10 cellular contexts compared by ENCODE assay signal in genomic region chr19:1263198-1263597, GRCh38. TPM values are rescaled to one million over a fixed set of nuclear protein-coding genes. Genes with fewer than 3 reads are reported as not detected.
DNase-seq lines count a peak whose midpoint lies in the region; ATAC-seq, FAIRE-seq and TF ChIP-seq lines count a peak whose summit lies in the region.
"Had no signal": no experiment of that assay in that cellular context is flagged by ENCODE, and none has a peak within 500 bp of the region (broad histone marks: within the 10 kb centered on the region; RNA-seq: fewer than 3 reads in every experiment).

No MANE protein-coding gene starts in this region.

- H3K9me3 Mint-ChIP-seq in glutamatergic neuron (ENCODE audit: unreplicated experiment): peaks cover 12% of the 10 kb centered on the region

- peak; percentile 84 for FAIRE-seq in GM18507 (lab: Jason Lieb, UNC)

- H3K4me1 ChIP-seq in RWPE2 (ENCODE audit: insufficient read depth, poor library complexity, severe bottlenecking): peaks cover 29% of the 10 kb centered on the region
- H3K4me1 ChIP-seq in skeletal muscle tissue (ENCODE audit: control insufficient read depth in 3 of 3, insufficient read depth in 3 of 3, low read length in 3 of 3): peaks cover 56 to 68% (median 62%) of the 10 kb centered on the region in 3 donors

- peaks cover 11% of the 10 kb centered on the region for H3K27me3 Mint-ChIP-seq in glutamatergic neuron (ENCODE audit: unreplicated experiment)

- peak overlapping the region in 1 of 3 donors; percentile 86 for H3K9ac ChIP-seq in skeletal muscle tissue (ENCODE audit: low read depth in 1 of 3, low read length in 3 of 3)

- H3K36me3 Mint-ChIP-seq in glutamatergic neuron (ENCODE audit: unreplicated experiment): no peaks in the 10 kb centered on the region

- ATAC-seq in RWPE2 (ENCODE audit: low read depth) (no peak), HG03439 (IDR thresholded peaks at IDR 0.05; ENCODE audit: unreplicated experiment) (no peak)

- no peak overlapping the region for H3K4me3 ChIP-seq in RWPE2 (ENCODE audit: severe bottlenecking)
- H3K4me3 ChIP-seq in skeletal muscle tissue (ENCODE audit: low read length in 3 of 3): no peak overlapping the region

- no peak for TF ChIP-seq CTCF in RWPE2 (IDR thresholded peaks at IDR 0.05; ENCODE audit: poor library complexity, severe bottlenecking)
- TF ChIP-seq CTCF in glutamatergic neuron (IDR thresholded peaks at IDR 0.05; ENCODE audit: partially characterized antibody, unreplicated experiment): no peak

- H3K27ac Mint-ChIP-seq in glutamatergic neuron (ENCODE audit: unreplicated experiment): no peak overlapping the region

- peak overlapping the region; percentile 57 for H3K4me3 Mint-ChIP-seq in glutamatergic neuron (ENCODE audit: unreplicated experiment)

- no peaks in the 10 kb centered on the region for H3K9me3 ChIP-seq in RWPE2 (ENCODE audit: severe bottlenecking)
- no peaks in the 10 kb centered on the region for H3K9me3 ChIP-seq in skeletal muscle tissue (ENCODE audit: control insufficient read depth in 3 of 3, low read length in 3 of 3)

- no peak for DNase-seq in GM18507 (ENCODE audit: extremely low spot score, insufficient read length, low read depth)
- no peak for DNase-seq in RWPE2 (ENCODE audit: low spot score)
- no peak for DNase-seq in glutamatergic neuron
- DNase-seq in cortex of kidney (lab: John Stamatoyannopoulos, UW): no peak
- no peak for DNase-seq in NCI-H187 (lab: John Stamatoyannopoulos, UW)
- DNase-seq in DMS53 treated with DMSO at 0.1 percent for 48 hours (lab: John Stamatoyannopoulos, UW; ENCODE audit: unreplicated experiment): no peak
- DNase-seq: NCI-H345 had no signal

- peak overlapping the region; percentile 97 for H3K27ac ChIP-seq in RWPE2 (ENCODE audit: poor library complexity, severe bottlenecking)
- H3K27ac ChIP-seq in skeletal muscle tissue (ENCODE audit: low read depth, low read length): peak overlapping the region; percentile 89

- H3K27me3 ChIP-seq in RWPE2 (ENCODE audit: insufficient read depth, poor library complexity, severe bottlenecking) (no peaks in the 10 kb centered on the region), skeletal muscle tissue (ENCODE audit: control insufficient read depth in 3 of 3, insufficient read depth in 3 of 3, low read length in 3 of 3) (no peaks in the 10 kb centered on the region)

- H3K36me3 ChIP-seq in RWPE2 (ENCODE audit: low read depth) (peaks cover 3% of the 10 kb centered on the region; the same call in 1 of the 2 replicates), skeletal muscle tissue (ENCODE audit: control insufficient read depth in 3 of 3, insufficient read depth in 3 of 3, low read length in 3 of 3) (no peaks in the 10 kb centered on the region)

- H3K4me1 Mint-ChIP-seq in glutamatergic neuron (ENCODE audit: low read depth, unreplicated experiment): peaks cover 27% of the 10 kb centered on the region

RNA-seq across cellular contexts. Expression of gene CIRBP, which starts 5.9 kb away (rescaled TPM):
- total RNA-seq in glutamatergic neuron (ENCODE audit: unreplicated experiment): 341 TPM
- total RNA-seq in skeletal muscle tissue: 413 TPM

RNA-seq across cellular contexts. Expression of gene FAM174C, which starts 12.1 kb away (rescaled TPM):
- total RNA-seq in glutamatergic neuron (ENCODE audit: unreplicated experiment) (17.3 TPM), skeletal muscle tissue (9.4 TPM)

RNA-seq across cellular contexts. Expression of gene MIDN, which starts 14.8 kb away (rescaled TPM):
- total RNA-seq in glutamatergic neuron (ENCODE audit: unreplicated experiment): 325 TPM
- total RNA-seq in skeletal muscle tissue: 5.2 TPM

RNA-seq across cellular contexts. Expression of gene ATP5F1D, which starts 21.6 kb away (rescaled TPM):
- total RNA-seq in glutamatergic neuron (ENCODE audit: unreplicated experiment) (129 TPM), skeletal muscle tissue (24.5 TPM)

RNA-seq across cellular contexts. Expression of gene EFNA2, which starts 22.5 kb away (rescaled TPM):
- 61.4 TPM for total RNA-seq in glutamatergic neuron (ENCODE audit: unreplicated experiment)
- 1.0 TPM for total RNA-seq in skeletal muscle tissue
- total RNA-seq: subcutaneous adipose tissue had no signal

Comparison
In these comparisons a context has a peak if more than half of its experiments do, and no peak if none do; other contexts are left out.
1. RNA of gene MIDN, which starts 14.8 kb away (total RNA-seq): 325 TPM in glutamatergic neuron (single experiment); 5.2 TPM in skeletal muscle tissue (single experiment); every median in the first group is over 10 times any median in the second.